8 cellular contexts compared by ENCODE assay signal in genomic region chr3:105353485-105354161, GRCh38. TPM values are rescaled to one million over a fixed set of nuclear protein-coding genes. Genes with fewer than 3 reads are reported as not detected.
A peak's percentile ranks its signal among the peaks of the same experiment; 100 is the strongest.
DNase-seq lines count a peak whose midpoint lies in the region; ATAC-seq and TF ChIP-seq lines count a peak whose summit lies in the region.

No MANE protein-coding gene starts in this region.

- no peaks in the 10 kb centered on the region for H3K9me3 ChIP-seq in mucosa of stomach (ENCODE audit: control insufficient read depth, low read length)
- no peaks in the 10 kb centered on the region for H3K9me3 ChIP-seq in prostate gland

- intact Hi-C loops in prostate gland (cut with DNase I) = no loop called here

- H3K4me1 ChIP-seq in mucosa of stomach (ENCODE audit: control insufficient read depth, insufficient read depth, low read length) = no peaks in the 10 kb centered on the region
- H3K4me1 ChIP-seq in prostate gland (replicated peaks) = no peaks in the 10 kb centered on the region

- peak; percentile 48 for DNase-seq in EL
- DNase-seq in coronary artery (ENCODE audit: low spot score) = no peak
- no peak for DNase-seq in prostate gland (ENCODE audit: low spot score)
- no peak for DNase-seq in NCI-H524 treated with DMSO at 0.1 percent for 48 hours (lab: John Stamatoyannopoulos, UW)
- DNase-seq in stimulated activated naive CD4-positive, alpha-beta T cell (lab: John Stamatoyannopoulos, UW) = no peak

- H3K4me3 ChIP-seq in coronary artery (peak overlapping the region; percentile 55), mucosa of stomach (ENCODE audit: low read length) (no peak overlapping the region), prostate gland (no peak overlapping the region)

- no peak for TF ChIP-seq POLR2A in prostate gland (IDR thresholded peaks at IDR 0.05)

- H3K27ac ChIP-seq in coronary artery (no peak overlapping the region), prostate gland (no peak overlapping the region)

- H3K36me3 ChIP-seq in mucosa of stomach (ENCODE audit: control insufficient read depth, insufficient read depth, low read length) (no peaks in the 10 kb centered on the region), prostate gland (no peaks in the 10 kb centered on the region)

- H3K27me3 ChIP-seq in mucosa of stomach (ENCODE audit: control insufficient read depth, insufficient read depth, low read length) = peaks cover 20% of the 10 kb centered on the region
- no peaks in the 10 kb centered on the region for H3K27me3 ChIP-seq in prostate gland (replicated peaks; ENCODE audit: insufficient read depth)

- 24% methylated on average over 37 of the region's 37 CpGs for WGBS in prostate gland

- ATAC-seq in HG03108 (IDR thresholded peaks at IDR 0.05; ENCODE audit: unreplicated experiment) (peak; percentile 39), GM19328 (IDR thresholded peaks at IDR 0.05; ENCODE audit: unreplicated experiment) (no peak)

- TF ChIP-seq CTCF in coronary artery (IDR thresholded peaks at IDR 0.05) (no peak), prostate gland (IDR thresholded peaks at IDR 0.05) (no peak)

- H3K9ac ChIP-seq in mucosa of stomach (ENCODE audit: low read length) = peak overlapping the region; percentile 1

RNA-seq across cellular contexts. Expression of gene ALCAM, which starts 13.1 kb away (rescaled TPM):
- total RNA-seq in prostate gland = 10 to 100 TPM; 32.2 to 91.2 TPM
